Comparison of ENCODE assay signal across 17 cellular contexts in genomic region chr2:233223059-233223894, GRCh38. TPM values are rescaled to one million over a fixed set of nuclear protein-coding genes. Genes with fewer than 3 reads are reported as not detected.
DNase-seq lines count a peak whose midpoint lies in the region; ATAC-seq and TF ChIP-seq lines count a peak whose summit lies in the region.
"Had no signal": no experiment of that assay in that cellular context is flagged by ENCODE, and none has a peak within 500 bp of the region (broad histone marks: within the 10 kb centered on the region; RNA-seq: fewer than 3 reads in every experiment).

No MANE protein-coding gene starts in this region.

- peak; percentile 76 for ATAC-seq in GM18909 (IDR thresholded peaks at IDR 0.05; ENCODE audit: poor library complexity, unreplicated experiment)
- ATAC-seq in HG02678 (IDR thresholded peaks at IDR 0.05; ENCODE audit: unreplicated experiment), result peak; percentile 69
- ATAC-seq in HG03521 (IDR thresholded peaks at IDR 0.05; ENCODE audit: unreplicated experiment), result peak; percentile 76
- ATAC-seq in naive B cell (ENCODE audit: low read depth in 2 of 2), result peak; percentile 79 to 89
- ATAC-seq: T-helper 17 cell had no signal

- H3K27ac ChIP-seq in esophagus squamous epithelium, result no peak overlapping the region
- H3K27ac ChIP-seq: HL-60, testis had no signal

- H3K9me3 ChIP-seq in esophagus squamous epithelium, result no peaks in the 10 kb centered on the region
- H3K9me3 ChIP-seq: Caco-2, testis had no signal

- H3K27ac Mint-ChIP-seq in naive B cell (peak overlapping the region in 1 of 6 donors; percentile 32), HFFc6 (no peak overlapping the region)
- H3K27ac Mint-ChIP-seq: endodermal cell, T-helper 17 cell had no signal

- H3K4me1 ChIP-seq in esophagus squamous epithelium, result no peaks in the 10 kb centered on the region
- H3K4me1 ChIP-seq: Caco-2, testis had no signal

- intact Hi-C loops in esophagus squamous epithelium (cut with DNase I), result no loop called here

- H3K4me3 ChIP-seq in esophagus squamous epithelium, result no peak overlapping the region
- H3K4me3 ChIP-seq: testis had no signal

- no peak overlapping the region for H3K4me3 Mint-ChIP-seq in naive B cell
- H3K4me3 Mint-ChIP-seq in HFFc6, result no peak overlapping the region
- H3K4me3 Mint-ChIP-seq: endodermal cell, T-helper 17 cell had no signal

- DNase-seq in naive B cell (no peak), esophagus squamous epithelium (lab: John Stamatoyannopoulos, UW) (no peak), HUDEP-2 (lab: John Stamatoyannopoulos, UW; ENCODE audit: unreplicated experiment in 76 of 76) (no peak), HFFc6 (no peak)
- DNase-seq in stimulated activated CD4-positive, alpha-beta T cell treated with anti-CD3 and anti-CD28 coated beads, Interleukin-2, amount 100 ng/mL, for 24 hours, result no peak
- DNase-seq: Caco-2; endodermal cell; hypothalamus; mammary epithelial cell; NCI-H1105; NK-92 treated with Interleukin-12 subunit alpha and Interleukin-12 subunit beta, amount 100 ng/mL, for 24 hours; T-helper 17 cell; testis had no signal

- TF ChIP-seq CTCF in esophagus squamous epithelium (IDR thresholded peaks at IDR 0.05) (no peak), HFFc6 (IDR thresholded peaks at IDR 0.05) (no peak)

- 86% methylated on average over 14 of the region's 14 CpGs for WGBS in esophagus squamous epithelium, 2 donors

- TF ChIP-seq POLR2A in esophagus squamous epithelium (IDR thresholded peaks at IDR 0.05), result no peak

- H3K9me3 Mint-ChIP-seq in naive B cell (no peaks in the 10 kb centered on the region), HFFc6 (no peaks in the 10 kb centered on the region; the same call in 1 of the 2 replicates)

- no peaks in the 10 kb centered on the region for H3K27me3 Mint-ChIP-seq in naive B cell
- H3K27me3 Mint-ChIP-seq in HFFc6 (ENCODE audit: insufficient read depth), result peaks cover 40% of the 10 kb centered on the region
- H3K27me3 Mint-ChIP-seq: T-helper 17 cell had no signal

- H3K36me3 Mint-ChIP-seq in naive B cell (no peaks in the 10 kb centered on the region), HFFc6 (ENCODE audit: low read depth) (no peaks in the 10 kb centered on the region)

- no peaks in the 10 kb centered on the region for H3K36me3 ChIP-seq in esophagus squamous epithelium

- H3K4me1 Mint-ChIP-seq in naive B cell (peaks cover 4 to 9% (median 6%) of the 10 kb centered on the region in 3 donors), HFFc6 (ENCODE audit: low read depth) (no peaks in the 10 kb centered on the region)
- H3K4me1 Mint-ChIP-seq: endodermal cell had no signal

- H3K27me3 ChIP-seq in esophagus squamous epithelium, result no peaks in the 10 kb centered on the region
- H3K27me3 ChIP-seq: testis had no signal

RNA-seq across cellular contexts. Expression of gene ATG16L1, which starts 28.2 kb away (rescaled TPM):
- 10 to 100 TPM in 2 of 6 donors, 1 to 10 TPM in 4; 7.5 to 17.6 (median 9.6) TPM for polyA plus RNA-seq in naive B cell (ENCODE audit: low read depth in 6 of 6)
- 10 to 100 TPM; 12.3 to 38.0 (median 22.8) TPM for total RNA-seq in esophagus squamous epithelium
- 10 to 100 TPM; 19.7 to 22.8 (median 21.6) TPM for total RNA-seq in HFFc6 (2021; fragmentation: NEBNext Ultra II Directional; extraction: Animal tissue kit (Norgen Biotek cat#: 25700))
